ENCODE assay signal across 10 cellular contexts in genomic region chr14:79044894-79045624, GRCh38.
A peak's percentile ranks its signal among the peaks of the same experiment; 100 is the strongest.
DNase-seq lines count a peak whose midpoint lies in the region; ATAC-seq and TF ChIP-seq lines count a peak whose summit lies in the region.
"Had no signal": no experiment of that assay in that cellular context is flagged by ENCODE, and none has a peak within 500 bp of the region (broad histone marks: within the 10 kb centered on the region; RNA-seq: fewer than 3 reads in every experiment).

No MANE protein-coding gene starts in this region.

- H3T11ph ChIP-seq in H9 (ENCODE audit: low read length) = no peak overlapping the region

- H3K79me2 ChIP-seq in H9 (ENCODE audit: insufficient read depth, low read length) = no peaks in the 10 kb centered on the region

- H3K9me3 ChIP-seq in H9 (ENCODE audit: control insufficient read depth, low read depth, low read length) (no peaks in the 10 kb centered on the region), sigmoid colon (peaks cover 0 to 3% (median 0%) of the 10 kb centered on the region in 4 donors)

- no peak overlapping the region for H2AFZ ChIP-seq in H9 (ENCODE audit: low read length)

- no peak overlapping the region for H4K5ac ChIP-seq in H9 (ENCODE audit: insufficient read length, low read depth, low read length)

- H3K4me1 Mint-ChIP-seq in H9 = peaks cover 14% of the 10 kb centered on the region in 2 experiments
- no peaks in the 10 kb centered on the region for H3K4me1 Mint-ChIP-seq in T-cell
- H3K4me1 Mint-ChIP-seq in T-helper 2 cell treated with Interferon-gamma antibody and Interleukin-4, amounts not matched to agents 5 μg/mL and 100 μg/mL, for 36 hours (ENCODE audit: low read depth) = no peaks in the 10 kb centered on the region

- H3K36me3 ChIP-seq in sigmoid colon = no peaks in the 10 kb centered on the region

- H3K27ac ChIP-seq in H9 (ENCODE audit: insufficient read length, low read depth, low read length) (no peak overlapping the region), sigmoid colon (peak overlapping the region in 1 of 4 donors; percentile 42)

- H3K36me3 Mint-ChIP-seq in H9 (ENCODE audit: insufficient read depth in 1 of 3, low read depth in 3 of 3) (peaks cover 0 to 7% (median 5%) of the 10 kb centered on the region in 3 experiments; a peak in 4 of 7 replicates), T-cell (no peaks in the 10 kb centered on the region)
- no peaks in the 10 kb centered on the region for H3K36me3 Mint-ChIP-seq in T-helper 2 cell treated with Interferon-gamma antibody and Interleukin-4, amounts not matched to agents 5 μg/mL and 100 μg/mL, for 36 hours (ENCODE audit: low read depth)

- CTCF ChIA-PET in T-cell (lab: Charles Lee) = no interaction called here

- no peak overlapping the region for H2BK15ac ChIP-seq in H9 (ENCODE audit: low read depth, low read length)

- H3K9ac ChIP-seq in H9 (ENCODE audit: extremely low read depth, insufficient read length, low read length) = no peak overlapping the region

- H3K23ac ChIP-seq in H9 (ENCODE audit: insufficient read length, low read depth, low read length) = no peak overlapping the region

- no peak overlapping the region for H2BK120ac ChIP-seq in H9 (ENCODE audit: low read depth, low read length, poor library complexity, severe bottlenecking)

- intact Hi-C loops in sigmoid colon (cut with DNase I) = no loop called here

- no peak overlapping the region for H4K8ac ChIP-seq in H9 (replicated peaks; ENCODE audit: insufficient read length, low read depth, low read length)

- no peak overlapping the region for H2AK5ac ChIP-seq in H9 (ENCODE audit: insufficient read length, low read length)

- H3K27me3 ChIP-seq in H9 (ENCODE audit: insufficient read depth, low read length) (no peaks in the 10 kb centered on the region), sigmoid colon (no peaks in the 10 kb centered on the region)

- DNase-seq in H9 = peak; percentile 61
- peak; percentile 70 for DNase-seq in RKO (ENCODE audit: low spot score)
- DNase-seq in fibroblast of pulmonary artery (ENCODE audit: low read depth) = peak; percentile 71
- DNase-seq in sigmoid colon = peak; percentile 70
- DNase-seq in SKM-1 treated with dmso at 0.1 percent for 144 hours (lab: John Stamatoyannopoulos, UW; ENCODE audit: unreplicated experiment) = no peak
- no peak for DNase-seq in T-cell
- DNase-seq in T-helper 2 cell treated with Interferon-gamma antibody and Interleukin-4, amounts not matched to agents 5 μg/mL and 100 μg/mL, for 36 hours (ENCODE audit: low spot score) = no peak
- DNase-seq: activated naive CD4-positive, alpha-beta T cell treated with anti-CD3 and anti-CD28 coated beads, Interleukin-2, amount 50 U/mL, for 16 hours had no signal

- H3K56ac ChIP-seq in H9 (ENCODE audit: insufficient read length, low read depth, low read length) = no peak overlapping the region

- H3K4me3 ChIP-seq in fibroblast of pulmonary artery (replicated peaks; ENCODE audit: low read depth, low read length) = no peak overlapping the region
- H3K4me3 ChIP-seq in sigmoid colon = no peak overlapping the region

- H3K27me3 Mint-ChIP-seq in H9 (ENCODE audit: low read depth) (no peaks in the 10 kb centered on the region), T-cell (no peaks in the 10 kb centered on the region)
- H3K27me3 Mint-ChIP-seq in T-helper 2 cell treated with Interferon-gamma antibody and Interleukin-4, amounts not matched to agents 5 μg/mL and 100 μg/mL, for 36 hours (ENCODE audit: low read depth) = no peaks in the 10 kb centered on the region

- H3K14ac ChIP-seq in H9 (ENCODE audit: insufficient read depth, low read length) = no peak overlapping the region

- no peak overlapping the region for H3K4me2 ChIP-seq in H9 (ENCODE audit: insufficient read depth, insufficient read length, low read length)

- no peaks in the 10 kb centered on the region for H4K20me1 ChIP-seq in H9 (ENCODE audit: control insufficient read depth, insufficient read depth, insufficient read length)

- peak in 3 of 4 donors; percentile 50 to 75 (median 72) for TF ChIP-seq EP300 in sigmoid colon (IDR thresholded peaks at IDR 0.05)

- no peaks in the 10 kb centered on the region for H3K79me1 ChIP-seq in H9 (ENCODE audit: insufficient read depth, low read depth, low read length, poor library complexity, severe bottlenecking)

- no CpG with 5 or more reads among the region's 8 CpGs for WGBS in H9 (ENCODE audit: extremely low coverage, insufficient read length, low lambda C conversion rate)
- WGBS in sigmoid colon, 2 donors = 13 to 46% methylated on average over 8 of the region's 8 CpGs

- TF ChIP-seq CTCF in H9 (conservative IDR thresholded peaks at IDR 0.05) (no peak), fibroblast of pulmonary artery (IDR thresholded peaks at IDR 0.05; ENCODE audit: low read length, missing control alignments) (no peak), sigmoid colon (IDR thresholded peaks at IDR 0.05) (no peak)

- no peak overlapping the region for H2BK5ac ChIP-seq in H9 (ENCODE audit: insufficient read length, low read length)

- H3K27ac Mint-ChIP-seq in H9 (0 out of 7 replicates have a peak overlapping the region, but pooled peaks of 1 of the 3 experiments have one; percentile 19), T-cell (no peak overlapping the region)
- H3K27ac Mint-ChIP-seq in T-helper 2 cell treated with Interferon-gamma antibody and Interleukin-4, amounts not matched to agents 5 μg/mL and 100 μg/mL, for 36 hours = no peak overlapping the region

- POLR2A ChIA-PET in T-cell (lab: Charles Lee) = no interaction called here

- H2BK20ac ChIP-seq in H9 (ENCODE audit: low read depth, low read length, poor library complexity, severe bottlenecking) = no peak overlapping the region

- H3K4me1 ChIP-seq in H9 (ENCODE audit: insufficient read depth, low read length) (peaks cover 2% of the 10 kb centered on the region; the same call in 1 of the 2 replicates), sigmoid colon (peaks cover 0 to 14% (median 7%) of the 10 kb centered on the region in 4 donors)

- H3K18ac ChIP-seq in H9 (ENCODE audit: insufficient read length, low read depth, low read length) = no peak overlapping the region

- no peak overlapping the region for H2BK12ac ChIP-seq in H9 (ENCODE audit: insufficient read length, low read depth, low read length)

- H3K4ac ChIP-seq in H9 (ENCODE audit: low read depth, low read length) = no peak overlapping the region

- no peak for TF ChIP-seq POLR2A in sigmoid colon (IDR thresholded peaks at IDR 0.05)

- H3K23me2 ChIP-seq in H9 (ENCODE audit: insufficient read length, low read depth, low read length, poor library complexity, severe bottlenecking) = no peaks in the 10 kb centered on the region

- H3K4me3 Mint-ChIP-seq in H9 = no peak overlapping the region
- H3K4me3 Mint-ChIP-seq in T-cell = no peak overlapping the region
- no peak overlapping the region for H3K4me3 Mint-ChIP-seq in T-helper 2 cell treated with Interferon-gamma antibody and Interleukin-4, amounts not matched to agents 5 μg/mL and 100 μg/mL, for 36 hours

- ATAC-seq in HG03520 (IDR thresholded peaks at IDR 0.05; ENCODE audit: unreplicated experiment) = no peak
- ATAC-seq in T-cell (replicated peaks in 1 of 4) = no peak
- ATAC-seq: HCT116 had no signal

- peaks cover 0 to 7% of the 10 kb centered on the region in 2 experiments; a peak in 1 of 5 replicates for H3K9me3 Mint-ChIP-seq in H9
- H3K9me3 Mint-ChIP-seq in T-cell = peaks cover 3 to 5% (median 5%) of the 10 kb centered on the region in 3 donors
- no peaks in the 10 kb centered on the region for H3K9me3 Mint-ChIP-seq in T-helper 2 cell treated with Interferon-gamma antibody and Interleukin-4, amounts not matched to agents 5 μg/mL and 100 μg/mL, for 36 hours

- no peak overlapping the region for H4K91ac ChIP-seq in H9 (ENCODE audit: insufficient read length, low read depth, low read length)

Comparison
In these comparisons a context has a peak if more than half of its experiments do, and no peak if none do; other contexts are left out.
1. DNase-seq: peak in H9 (single experiment), RKO (single experiment), fibroblast of pulmonary artery (single experiment) and sigmoid colon (single experiment); none in SKM-1 treated with dmso at 0.1 percent for 144 hours (single experiment), T-cell (0 of 34) and T-helper 2 cell treated with Interferon-gamma antibody and Interleukin-4, amounts not matched to agents 5 μg/mL and 100 μg/mL, for 36 hours (single experiment).